Comparison of ENCODE assay signal across 23 cellular contexts in the genomic region with DNA sequence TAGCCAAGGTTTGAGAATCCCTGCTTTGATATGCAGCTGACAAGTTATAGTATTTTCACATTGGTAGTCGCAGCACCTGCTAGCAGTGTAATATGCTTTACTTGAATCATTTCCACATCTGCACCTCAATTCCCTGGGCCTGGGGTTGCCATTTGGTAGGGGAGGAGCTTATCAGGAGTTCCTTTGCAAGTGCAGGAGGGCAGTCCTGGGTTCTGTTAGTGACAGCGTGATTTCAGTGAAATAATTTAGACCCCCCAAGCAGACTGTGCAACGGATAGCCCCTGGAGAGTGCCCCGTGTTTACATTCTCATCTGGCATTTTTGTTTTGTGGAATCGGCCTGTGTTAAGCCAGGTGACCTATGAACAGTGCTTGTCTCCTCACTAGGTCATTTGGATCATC. TPM values are rescaled to one million over a fixed set of nuclear protein-coding genes. Genes with fewer than 3 reads are reported as not detected.
"Had no signal": no experiment of that assay in that cellular context is flagged by ENCODE, and none has a peak within 500 bp of the region (broad histone marks: within the 10 kb centered on the region; RNA-seq: fewer than 3 reads in every experiment).

No MANE protein-coding gene starts in this region.

- FAIRE-seq: astrocyte had no signal

- DNase-seq: activated CD4-positive, alpha-beta T cell treated with anti-CD3 and anti-CD28 coated beads, Interleukin-2, amount 10 ng/mL, durations not matched to agents 24 days and 14 days; activated CD4-positive, CD25-positive, alpha-beta regulatory T cell treated with anti-CD3 and anti-CD28 coated beads, Interleukin-2, amount 50 U/mL, for 72 hours; activated naive CD4-positive, alpha-beta T cell treated with anti-CD3 and anti-CD28 coated beads, Interleukin-2, amount 50 U/mL, for 16 hours; activated T-cell treated with anti-CD3 and anti-CD28 coated beads for 4 hours; amygdala; Kasumi-1; KBM-7; NCI-H1105 treated with DMSO at 0.1 percent for 48 hours; NCI-H1436 treated with DMSO at 0.1 percent for 48 hours; NCI-H1930; NCI-H2171 treated with DMSO at 0.1 percent for 48 hours; NCI-H345; NCI-H510A; NCI-H526 treated with DMSO at 0.1 percent for 48 hours; NCI-H82; SIG-M5; T-helper 17 cell; T-helper 9 cell had no signal

- H3K9me3 Mint-ChIP-seq: activated CD4-positive, alpha-beta T cell treated with anti-CD3 and anti-CD28 coated beads, Interleukin-2, amount 10 ng/mL, durations not matched to agents 24 days and 14 days; brain; central memory CD8-positive, alpha-beta T cell; WTC11 had no signal

- H3K4me3 Mint-ChIP-seq: activated CD4-positive, alpha-beta T cell treated with anti-CD3 and anti-CD28 coated beads, Interleukin-2, amount 10 ng/mL, durations not matched to agents 24 days and 14 days; brain; central memory CD8-positive, alpha-beta T cell; T-helper 17 cell; WTC11 had no signal

- H3K27ac Mint-ChIP-seq: activated CD4-positive, alpha-beta T cell treated with anti-CD3 and anti-CD28 coated beads, Interleukin-2, amount 10 ng/mL, durations not matched to agents 24 days and 14 days; brain; WTC11 had no signal

- H3K27me3 Mint-ChIP-seq: activated CD4-positive, alpha-beta T cell treated with anti-CD3 and anti-CD28 coated beads, Interleukin-2, amount 10 ng/mL, durations not matched to agents 24 days and 14 days; central memory CD8-positive, alpha-beta T cell; T-helper 17 cell had no signal

- ATAC-seq: T-helper 17 cell had no signal

RNA-seq across cellular contexts. Expression of gene SLA2, which starts 34.4 kb away (rescaled TPM):
- total RNA-seq: RPMI7951 had no signal
